ENCODE assay signal across 8 cellular contexts in genomic region chr16:50677351-50677750, GRCh38. TPM values are rescaled to one million over a fixed set of nuclear protein-coding genes. Genes with fewer than 3 reads are reported as not detected.
DNase-seq lines count a peak whose midpoint lies in the region; ATAC-seq and TF ChIP-seq lines count a peak whose summit lies in the region.

No MANE protein-coding gene starts in this region.

- no peak overlapping the region for H3K9ac ChIP-seq in neural progenitor cell

- intact Hi-C loops in activated CD4-positive, alpha-beta T cell treated with anti-CD3 and anti-CD28 coated beads for 36 hours (cut with DNase I, micrococcal nuclease): no loop called here

- H3K79me2 ChIP-seq in neural progenitor cell (ENCODE audit: low read depth): no peaks in the 10 kb centered on the region

- peak; percentile 49 for DNase-seq in activated CD4-positive, alpha-beta T cell treated with anti-CD3 and anti-CD28 coated beads for 36 hours
- DNase-seq in activated CD4-positive, alpha-beta T cell treated with anti-CD3 and anti-CD28 coated beads for 1 hour: no peak
- DNase-seq in HFF-Myc (ENCODE audit: extremely low read depth, low read depth) (no peak), cardiac fibroblast (ENCODE audit: low read depth in 2 of 2) (no peak), neural progenitor cell (ENCODE audit: low spot score) (no peak), RPMI8226 (no peak), GM19238 (ENCODE audit: insufficient read length, low spot score) (no peak)

- H3K9me3 Mint-ChIP-seq in activated CD4-positive, alpha-beta T cell treated with anti-CD3 and anti-CD28 coated beads for 36 hours (ENCODE audit: low read depth): peaks cover 9% of the 10 kb centered on the region
- H3K9me3 Mint-ChIP-seq in neural progenitor cell: peaks cover 8% of the 10 kb centered on the region

- POLR2A ChIA-PET in activated CD4-positive, alpha-beta T cell treated with anti-CD3 and anti-CD28 coated beads for 36 hours (lab: Charles Lee): no interaction called here

- no peak overlapping the region for H3K4me3 Mint-ChIP-seq in activated CD4-positive, alpha-beta T cell treated with anti-CD3 and anti-CD28 coated beads for 36 hours
- H3K4me3 Mint-ChIP-seq in neural progenitor cell: no peak overlapping the region

- H3K27ac Mint-ChIP-seq in activated CD4-positive, alpha-beta T cell treated with anti-CD3 and anti-CD28 coated beads for 36 hours: peak overlapping the region; percentile 13
- no peak overlapping the region for H3K27ac Mint-ChIP-seq in neural progenitor cell

- H3K27ac ChIP-seq in neural progenitor cell: no peak overlapping the region

- CTCF ChIA-PET in activated CD4-positive, alpha-beta T cell treated with anti-CD3 and anti-CD28 coated beads for 36 hours (lab: Charles Lee): interaction anchor here (0.6 to 15.5 kb wide), 17 partner anchors 8 to 463 kb away, joined by 3 to 298 read pairs (median 4); partner anchors contain the start of gene CYLD

- no peaks in the 10 kb centered on the region for H3F3A ChIP-seq in neural progenitor cell (ENCODE audit: low read depth)

- H3K9me3 ChIP-seq in neural progenitor cell (ENCODE audit: low read depth): no peaks in the 10 kb centered on the region

- no peak overlapping the region for H3K4me2 ChIP-seq in neural progenitor cell

- H3K36me3 ChIP-seq in neural progenitor cell: no peaks in the 10 kb centered on the region

- H3K36me3 Mint-ChIP-seq in activated CD4-positive, alpha-beta T cell treated with anti-CD3 and anti-CD28 coated beads for 36 hours (ENCODE audit: low read depth): peaks cover 70% of the 10 kb centered on the region
- H3K36me3 Mint-ChIP-seq in neural progenitor cell: peaks cover 2% of the 10 kb centered on the region

- no peaks in the 10 kb centered on the region for H3K4me1 ChIP-seq in neural progenitor cell

- H4K20me1 ChIP-seq in neural progenitor cell (ENCODE audit: low read depth): no peaks in the 10 kb centered on the region

- TF ChIP-seq CTCF in HFF-Myc (IDR thresholded peaks at IDR 0.05; ENCODE audit: low read depth, low read length, missing control alignments): peak; percentile 46
- peak; percentile 35 for TF ChIP-seq CTCF in cardiac fibroblast (IDR thresholded peaks at IDR 0.05; ENCODE audit: low read depth, low read length)
- peak; percentile 55 for TF ChIP-seq CTCF in neural progenitor cell (IDR thresholded peaks at IDR 0.05)

- no peak for ATAC-seq in activated CD4-positive, alpha-beta T cell treated with anti-CD3 and anti-CD28 coated beads for 36 hours
- no peak for ATAC-seq in GM19455 (IDR thresholded peaks at IDR 0.05; ENCODE audit: unreplicated experiment)

- peaks cover 50% of the 10 kb centered on the region for H3K4me1 Mint-ChIP-seq in activated CD4-positive, alpha-beta T cell treated with anti-CD3 and anti-CD28 coated beads for 36 hours
- no peaks in the 10 kb centered on the region for H3K4me1 Mint-ChIP-seq in neural progenitor cell

- H3K4me3 ChIP-seq in HFF-Myc (replicated peaks; ENCODE audit: low read depth, low read length) (no peak overlapping the region), cardiac fibroblast (replicated peaks in 1 of 2; ENCODE audit: low read depth in 2 of 2, low read length in 2 of 2) (no peak overlapping the region), neural progenitor cell (no peak overlapping the region)

- no peaks in the 10 kb centered on the region for H3K27me3 Mint-ChIP-seq in activated CD4-positive, alpha-beta T cell treated with anti-CD3 and anti-CD28 coated beads for 36 hours
- peaks cover 5% of the 10 kb centered on the region for H3K27me3 Mint-ChIP-seq in neural progenitor cell (ENCODE audit: insufficient read depth, low read depth)

- H2AFZ ChIP-seq in neural progenitor cell (replicated peaks): no peak overlapping the region

- H3K27me3 ChIP-seq in neural progenitor cell: no peaks in the 10 kb centered on the region

RNA-seq across cellular contexts. Expression of gene SNX20, which starts 3.8 kb away (rescaled TPM):
- total RNA-seq in activated CD4-positive, alpha-beta T cell treated with anti-CD3 and anti-CD28 coated beads for 36 hours: 10 to 100 TPM; 43.3 to 48.9 TPM
- total RNA-seq in neural progenitor cell (ENCODE audit: low replicate concordance): not detected in 2 replicates

RNA-seq across cellular contexts. Expression of gene NOD2, which starts 16.1 kb away (rescaled TPM):
- total RNA-seq in activated CD4-positive, alpha-beta T cell treated with anti-CD3 and anti-CD28 coated beads for 36 hours: 1 to 10 TPM; 6.6 to 9.3 TPM
- total RNA-seq in neural progenitor cell (ENCODE audit: low replicate concordance): 0.22 TPM in 1 of 2 replicates, not detected in the other

Comparison
In these comparisons a context has a peak if more than half of its experiments do, and no peak if none do; other contexts are left out.
1. RNA of gene SNX20, which starts 3.8 kb away (total RNA-seq): 43.3 to 48.9 TPM in activated CD4-positive, alpha-beta T cell treated with anti-CD3 and anti-CD28 coated beads for 36 hours; not detected in neural progenitor cell; every median in the first group is over 10 times any median in the second.
2. Peak in every context shown above with its lines, with median percentiles within 50 percentile points of each other: CTCF ChIP-seq.